ENCODE assay signal across 29 cellular contexts in genomic region chr6:33441457-33441856, GRCh38.
"Had no signal": no experiment of that assay in that cellular context is flagged by ENCODE, and none has a peak within 500 bp of the region (broad histone marks: within the 10 kb centered on the region; RNA-seq: fewer than 3 reads in every experiment).

No MANE protein-coding gene starts in this region.

- H3K27ac Mint-ChIP-seq: activated T-helper 2 cell treated with anti-CD3 and anti-CD28 coated beads, Interferon-gamma antibody, Interleukin-2, Interleukin-4, amounts not matched to agents 10 μg/mL and 5 μg/mL and 100 μg/mL, durations not matched to agents 14 hours and 24 hours and 36 hours; mesothelial cell of epicardium; progenitor cell of endocrine pancreas; stimulated activated naive CD8-positive, alpha-beta T cell treated with anti-CD3 and anti-CD28 coated beads, Interleukin-15, amount 100 ng/mL, for 72 hours; type B pancreatic cell had no signal

- DNase-seq: activated CD4-positive, alpha-beta T cell treated with anti-CD3 and anti-CD28 coated beads, Interleukin-2, amount 50 U/mL, for 1 hour; activated CD4-positive, CD25-positive, alpha-beta regulatory T cell treated with anti-CD3 and anti-CD28 coated beads, Interleukin-2, amount 50 U/mL, for 72 hours; activated naive CD8-positive, alpha-beta T cell treated with anti-CD3 and anti-CD28 coated beads for 36 hours; brain microvascular endothelial cell; dorsolateral prefrontal cortex; effector memory CD4-positive, alpha-beta T cell; erythroblast; gastrocnemius medialis; glutamatergic neuron; islet precursor cell; left ventricle myocardium inferior; mammary epithelial cell; naive B cell; nephron progenitor cell; right lobe of liver; stimulated activated CD4-positive, alpha-beta T cell treated with anti-CD3 and anti-CD28 coated beads, Interleukin-12 subunit alpha, Interleukin-12 subunit beta, amount 100 ng/mL, for 4 hours; stimulated activated CD4-positive, alpha-beta T cell treated with anti-CD3 and anti-CD28 coated beads, Interleukin-4, amount 100 ng/mL, for 1 hour; stimulated activated naive CD8-positive, alpha-beta T cell treated with anti-CD3 and anti-CD28 coated beads, Interleukin-15, amount 100 ng/mL, for 72 hours; substantia nigra; T-helper 2 cell; uterus had no signal

- H3K9me3 ChIP-seq: gastrocnemius medialis, left ventricle myocardium inferior, neutrophil, right lobe of liver, uterus had no signal

- H3K9me3 Mint-ChIP-seq: activated naive CD8-positive, alpha-beta T cell treated with anti-CD3 and anti-CD28 coated beads for 36 hours; activated T-helper 2 cell treated with anti-CD3 and anti-CD28 coated beads, Interferon-gamma antibody, Interleukin-2, Interleukin-4, amounts not matched to agents 10 μg/mL and 5 μg/mL and 100 μg/mL, durations not matched to agents 14 hours and 24 hours and 36 hours; mesothelial cell of epicardium; naive B cell; nephron progenitor cell; stimulated activated naive CD8-positive, alpha-beta T cell treated with anti-CD3 and anti-CD28 coated beads, Interleukin-15, amount 100 ng/mL, for 72 hours; type B pancreatic cell had no signal

- H3K4me3 Mint-ChIP-seq: activated naive CD8-positive, alpha-beta T cell treated with anti-CD3 and anti-CD28 coated beads for 36 hours; mesothelial cell of epicardium; naive B cell; nephron progenitor cell; stimulated activated naive CD8-positive, alpha-beta T cell treated with anti-CD3 and anti-CD28 coated beads, Interleukin-15, amount 100 ng/mL, for 72 hours; type B pancreatic cell had no signal

- H3K27ac ChIP-seq: brain microvascular endothelial cell, coronary artery, gastrocnemius medialis, left ventricle myocardium inferior, neutrophil, right lobe of liver, skin epidermis, uterus had no signal

- FAIRE-seq: astrocyte had no signal

- H3K4me1 Mint-ChIP-seq: activated naive CD8-positive, alpha-beta T cell treated with anti-CD3 and anti-CD28 coated beads for 36 hours; mesothelial cell of epicardium; nephron progenitor cell; stimulated activated naive CD8-positive, alpha-beta T cell treated with anti-CD3 and anti-CD28 coated beads, Interleukin-15, amount 100 ng/mL, for 72 hours had no signal

- H3K4me1 ChIP-seq: gastrocnemius medialis, left ventricle myocardium inferior, right lobe of liver, uterus had no signal

- H3K36me3 ChIP-seq: neutrophil, right lobe of liver, uterus had no signal

- ATAC-seq: gastrocnemius medialis; stimulated activated naive CD8-positive, alpha-beta T cell treated with anti-CD3 and anti-CD28 coated beads, Interleukin-15, amount 100 ng/mL, for 72 hours had no signal

- H3K4me3 ChIP-seq: coronary artery, dorsolateral prefrontal cortex, gastrocnemius medialis, left ventricle myocardium inferior, right lobe of liver, skin epidermis, uterus had no signal

- H3K27me3 Mint-ChIP-seq: activated naive CD8-positive, alpha-beta T cell treated with anti-CD3 and anti-CD28 coated beads for 36 hours; naive B cell; progenitor cell of endocrine pancreas; stimulated activated naive CD8-positive, alpha-beta T cell treated with anti-CD3 and anti-CD28 coated beads, Interleukin-15, amount 100 ng/mL, for 72 hours; type B pancreatic cell had no signal

- H3K27me3 ChIP-seq: brain microvascular endothelial cell, dorsolateral prefrontal cortex, gastrocnemius medialis, neutrophil, right lobe of liver, uterus had no signal
